Comparison of ENCODE assay signal across 8 cellular contexts in the genomic region with DNA sequence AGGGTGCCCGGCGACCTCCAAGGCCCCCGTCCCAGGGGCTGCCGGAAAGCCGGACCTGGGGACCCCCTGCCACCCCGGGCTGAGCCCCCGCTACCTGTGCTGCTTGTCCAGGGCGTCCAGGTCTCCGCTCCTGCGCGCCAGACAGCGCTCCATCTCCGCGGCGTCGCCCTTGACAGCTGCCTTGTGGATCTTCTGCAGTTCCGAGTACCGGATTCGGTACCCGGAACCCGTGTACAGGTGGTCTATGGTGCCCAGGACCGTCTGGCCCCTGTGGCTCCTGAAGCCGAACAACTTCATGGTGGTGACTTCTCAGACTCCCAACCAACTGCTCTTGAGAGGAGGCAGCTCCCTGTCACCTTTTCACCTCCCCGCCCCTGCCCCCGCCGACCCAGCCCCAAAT.
DNase-seq lines count a peak whose midpoint lies in the region; ATAC-seq and TF ChIP-seq lines count a peak whose summit lies in the region.
"Not testable (repeated sequence)": the region's sequence is repeated elsewhere in the genome, so short reads cannot be mapped to it uniquely, and the experiment has no call there.

No MANE protein-coding gene starts in this region.

- H3K4me1 ChIP-seq in CD8-positive, alpha-beta T cell (ENCODE audit: insufficient read depth, low read length); Loucy (ENCODE audit: insufficient read depth, low read length, poor library complexity, severe bottlenecking); lung (ENCODE audit: control insufficient read depth in 2 of 2, insufficient read depth in 2 of 2, low read length in 2 of 2); subcutaneous abdominal adipose tissue (ENCODE audit: control insufficient read depth in 5 of 5, insufficient read depth in 5 of 5, low read length in 5 of 5): not testable (repeated sequence)

- H3K36me3 ChIP-seq in CD8-positive, alpha-beta T cell (ENCODE audit: insufficient read depth, low read length); Loucy (ENCODE audit: insufficient read depth, low read length); lung (ENCODE audit: control insufficient read depth in 2 of 2, insufficient read depth in 2 of 2, low read length in 2 of 2); subcutaneous abdominal adipose tissue (ENCODE audit: control insufficient read depth in 5 of 5, insufficient read depth in 5 of 5, low read length in 5 of 5): not testable (repeated sequence)

- H3K27me3 Mint-ChIP-seq in CD8-positive, alpha-beta T cell (ENCODE audit: low read depth); activated T-cell treated with anti-CD3 and anti-CD28 coated beads, Interleukin-2, amount 50 U/mL, for 24 hours: not testable (repeated sequence)

- H3K4me3 ChIP-seq in CD8-positive, alpha-beta T cell (ENCODE audit: low read depth, low read length): peak overlapping the region; percentile 39
- peak overlapping the region; percentile 87 for H3K4me3 ChIP-seq in Loucy (ENCODE audit: low read length, poor library complexity, severe bottlenecking)
- peak overlapping the region in 36 of 59 donors; percentile 11 to 63 (median 36) for H3K4me3 ChIP-seq in dorsolateral prefrontal cortex
- peak overlapping the region; percentile 28 for H3K4me3 ChIP-seq in lung
- H3K4me3 ChIP-seq in subcutaneous abdominal adipose tissue (ENCODE audit: low read depth in 1 of 5, low read length in 5 of 5): peak overlapping the region; percentile 39 to 57 (median 51)

- not testable (repeated sequence) for TF ChIP-seq CTCF in CD8-positive, alpha-beta T cell (IDR thresholded peaks at IDR 0.05); Loucy (conservative IDR thresholded peaks at IDR 0.05; ENCODE audit: low read length); dorsolateral prefrontal cortex (IDR thresholded peaks at IDR 0.05 in 54 of 56, conservative IDR thresholded peaks at IDR 0.05 in 2 of 56; ENCODE audit: low read depth in 1 of 56, partially characterized antibody in 56 of 56); lung (IDR thresholded peaks at IDR 0.05; ENCODE audit: control extremely low read depth, extremely low read depth)

- CTCF ChIA-PET in CD8-positive, alpha-beta T cell (lab: Charles Lee): not testable (repeated sequence)

- not testable (repeated sequence) for H3K27ac ChIP-seq in CD8-positive, alpha-beta T cell (ENCODE audit: low read depth, low read length); dorsolateral prefrontal cortex; lung (ENCODE audit: low read depth in 1 of 2, low read length in 1 of 2); subcutaneous abdominal adipose tissue (ENCODE audit: low read depth, low read length)

- not testable (repeated sequence) for H3K4me1 Mint-ChIP-seq in CD8-positive, alpha-beta T cell (ENCODE audit: low read depth); activated T-cell treated with anti-CD3 and anti-CD28 coated beads, Interleukin-2, amount 50 U/mL, for 24 hours (ENCODE audit: low read depth)

- H3K79me2 ChIP-seq in Loucy (ENCODE audit: insufficient read depth, low read length): not testable (repeated sequence)

- peak overlapping the region; percentile 99 for H2AFZ ChIP-seq in Loucy (ENCODE audit: low read length)

- H3K36me3 Mint-ChIP-seq in CD8-positive, alpha-beta T cell; activated T-cell treated with anti-CD3 and anti-CD28 coated beads, Interleukin-2, amount 50 U/mL, for 24 hours (ENCODE audit: low read depth): not testable (repeated sequence)

- H3K9ac ChIP-seq in Loucy (ENCODE audit: low read depth, low read length, poor library complexity, severe bottlenecking): peak overlapping the region; percentile 73
- not testable (repeated sequence) for H3K9ac ChIP-seq in subcutaneous abdominal adipose tissue (ENCODE audit: low read length in 5 of 5)

- peak overlapping the region; percentile 76 for H3K4me3 Mint-ChIP-seq in CD8-positive, alpha-beta T cell
- H3K4me3 Mint-ChIP-seq in activated T-cell treated with anti-CD3 and anti-CD28 coated beads, Interleukin-2, amount 50 U/mL, for 24 hours: peak overlapping the region; percentile 79

- not testable (repeated sequence) for H3K27me3 ChIP-seq in CD8-positive, alpha-beta T cell (ENCODE audit: insufficient read depth, low read length); Loucy (ENCODE audit: insufficient read depth, low read length, poor library complexity, severe bottlenecking); dorsolateral prefrontal cortex; lung (ENCODE audit: control insufficient read depth, insufficient read depth); subcutaneous abdominal adipose tissue (ENCODE audit: control insufficient read depth in 5 of 5, insufficient read depth in 4 of 5, low read length in 5 of 5)

- H3K9me3 ChIP-seq in CD8-positive, alpha-beta T cell (ENCODE audit: low read length); Loucy (ENCODE audit: insufficient read depth, low read depth, low read length); lung (ENCODE audit: control insufficient read depth in 2 of 2, insufficient read depth in 1 of 2, low read length in 1 of 2); subcutaneous abdominal adipose tissue (ENCODE audit: control insufficient read depth in 5 of 5, low read length in 5 of 5): not testable (repeated sequence)

- H3K4me2 ChIP-seq in Loucy (ENCODE audit: low read depth, low read length, poor library complexity, severe bottlenecking): peak overlapping the region; percentile 83

- H3K27ac Mint-ChIP-seq in CD8-positive, alpha-beta T cell: not testable (repeated sequence)
- peak overlapping the region; percentile 61 for H3K27ac Mint-ChIP-seq in activated T-cell treated with anti-CD3 and anti-CD28 coated beads, Interleukin-2, amount 50 U/mL, for 24 hours

- WGBS in lung, 2 donors: 20 to 25% methylated on average over 26 of the region's 26 CpGs

- not testable (repeated sequence) for DNase-seq in CD8-positive, alpha-beta T cell; activated T-cell treated with anti-CD3 and anti-CD28 coated beads, Interleukin-2, amount 50 U/mL, for 24 hours; dorsolateral prefrontal cortex; lung (ENCODE audit: low spot score)

- H4K20me1 ChIP-seq in Loucy (ENCODE audit: insufficient read depth, low read length, poor library complexity, severe bottlenecking): not testable (repeated sequence)

- H3K9me3 Mint-ChIP-seq in CD8-positive, alpha-beta T cell; activated T-cell treated with anti-CD3 and anti-CD28 coated beads, Interleukin-2, amount 50 U/mL, for 24 hours: not testable (repeated sequence)

- H3F3A ChIP-seq in Loucy (ENCODE audit: low read depth): not testable (repeated sequence)

- intact Hi-C loops in CD8-positive, alpha-beta T cell (cut with DNase I, micrococcal nuclease); dorsolateral prefrontal cortex (cut with DNase I): not testable (repeated sequence)

- peak; percentile 28 for ATAC-seq in CD8-positive, alpha-beta T cell
- ATAC-seq in GM19025 (IDR thresholded peaks at IDR 0.05; ENCODE audit: low read depth, unreplicated experiment) (peak; percentile 11), HG02759 (IDR thresholded peaks at IDR 0.05; ENCODE audit: unreplicated experiment) (peak; percentile 19)
- ATAC-seq in lung (ENCODE audit: insufficient read depth, low FRiP score): not testable (repeated sequence)

- not testable (repeated sequence) for H3K9me2 ChIP-seq in Loucy (replicated peaks; ENCODE audit: low read depth, low read length)

- POLR2A ChIA-PET in CD8-positive, alpha-beta T cell (lab: Charles Lee): not testable (repeated sequence)

Comparison
In these comparisons a context has a peak if more than half of its experiments do, and no peak if none do; other contexts are left out.
1. H3K4me3 ChIP-seq: peak in every context shown above with its lines; median percentile 87 in Loucy; 51 in subcutaneous abdominal adipose tissue; 39 in CD8-positive, alpha-beta T cell; 36 in dorsolateral prefrontal cortex; 28 in lung.